8 cellular contexts compared by ENCODE assay signal in the genomic region with DNA sequence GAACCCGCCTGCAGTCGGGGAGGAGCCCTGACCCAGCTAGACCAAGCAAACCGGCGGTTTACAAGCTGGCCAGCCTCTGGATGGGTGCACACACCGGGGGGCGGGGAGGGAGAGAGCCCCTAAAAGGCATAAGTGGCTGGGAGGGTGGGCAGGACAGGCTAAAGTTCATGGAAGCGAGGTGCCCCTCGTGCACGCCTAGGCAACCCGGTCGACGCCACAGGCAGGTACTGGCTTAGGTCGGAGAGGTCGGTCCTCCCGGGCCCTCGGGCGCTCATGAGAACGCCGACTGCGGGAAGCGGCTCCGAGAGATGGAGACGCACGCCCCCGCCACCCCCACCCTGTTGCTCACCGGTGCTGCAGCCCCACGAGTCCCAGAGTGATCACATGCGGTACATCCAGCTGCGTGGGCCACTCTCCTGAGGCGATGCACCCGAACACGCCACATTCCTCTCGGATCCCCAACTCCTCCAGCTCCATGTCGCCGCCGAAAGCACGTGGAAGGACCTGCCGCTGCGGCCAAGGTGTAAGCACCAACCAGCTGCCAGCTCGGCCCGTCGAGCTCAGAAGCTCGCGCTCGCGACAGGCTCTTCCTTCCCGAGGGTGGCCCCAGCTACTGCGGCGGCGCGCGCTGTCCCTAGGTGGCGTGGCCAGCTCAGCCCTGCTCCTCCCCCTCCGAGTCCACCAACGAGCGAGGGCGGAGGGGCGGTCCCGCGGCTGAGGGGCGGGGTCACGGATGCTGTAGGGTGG. TPM values are rescaled to one million over a fixed set of nuclear protein-coding genes. Genes with fewer than 3 reads are reported as not detected.
DNase-seq lines count a peak whose midpoint lies in the region; TF ChIP-seq lines count a peak whose summit lies in the region.

A gene (minus strand): TSS at position 615 of the 747 bp plus-strand sequence. CDS start 138 bp downstream, at position 477.

- H3K79me2 ChIP-seq in MM.1S (ENCODE audit: low read length), result peaks cover 90% of the 10 kb centered on the region

- H3K36me3 ChIP-seq in H7 (replicated peaks; ENCODE audit: control insufficient read depth, insufficient read depth, low read length) (no peaks in the 10 kb centered on the region), MM.1S (replicated peaks; ENCODE audit: insufficient read depth, low read length) (0 out of 2 replicates have a peak, but pooled peaks cover 4% of the 10 kb centered on the region), SJCRH30 (peaks cover 6% of the 10 kb centered on the region; the same call in 1 of the 2 replicates), neuron (ENCODE audit: insufficient read depth, low read length) (no peaks in the 10 kb centered on the region)

- peaks cover 32% of the 10 kb centered on the region for H4K20me1 ChIP-seq in MM.1S (ENCODE audit: insufficient read depth, low read length)

- H3K27ac ChIP-seq in MM.1S (ENCODE audit: low read length) (peak within 1 kb of the TSS; percentile 77), SJCRH30 (peak within 1 kb of the TSS; percentile 93)

- H3F3A ChIP-seq in MM.1S (ENCODE audit: insufficient read depth, low read length), result peaks cover 23% of the 10 kb centered on the region

- H3K27me3 ChIP-seq in H7 (ENCODE audit: control insufficient read depth, insufficient read depth, low read length), result no peaks in the 10 kb centered on the region
- no peaks in the 10 kb centered on the region for H3K27me3 ChIP-seq in MM.1S (replicated peaks; ENCODE audit: insufficient read depth, low read length)
- H3K27me3 ChIP-seq in SJCRH30, result no peaks in the 10 kb centered on the region
- no peaks in the 10 kb centered on the region for H3K27me3 ChIP-seq in neuron (ENCODE audit: insufficient read depth, low read length)

- DNase-seq in G401 (ENCODE audit: low spot score), result peak; percentile 98
- DNase-seq in H7, result peak; percentile 98
- DNase-seq in MM.1S, result peak; percentile 98
- peak; percentile 99 for DNase-seq in SJCRH30
- peak; percentile 97 for DNase-seq in activated gamma-delta T cell treated with anti-CD3 and anti-CD28 coated beads, Interleukin-2, amount 50 U/mL, for 16 hours (ENCODE audit: low read depth)
- DNase-seq in fibroblast of villous mesenchyme (ENCODE audit: low read depth), result peak; percentile 98
- DNase-seq in superior temporal gyrus (ENCODE audit: extremely low spot score), result peak; percentile 97

- H3K4me2 ChIP-seq in MM.1S (ENCODE audit: low read depth, low read length), result peak within 1 kb of the TSS; percentile 86

- TF ChIP-seq CTCF in MM.1S (IDR thresholded peaks at IDR 0.05; ENCODE audit: low read length) (no peak), fibroblast of villous mesenchyme (IDR thresholded peaks at IDR 0.05; ENCODE audit: insufficient read depth, low read depth, low read length) (peak; percentile 11)

- H3K4me1 ChIP-seq in MM.1S (ENCODE audit: low read length) (0 out of 2 replicates have a peak, but pooled peaks cover 7% of the 10 kb centered on the region), SJCRH30 (no peaks in the 10 kb centered on the region), neuron (ENCODE audit: insufficient read depth, low read length) (peaks cover 18% of the 10 kb centered on the region)

- in situ Hi-C loops in G401 (cut with HindIII; ENCODE audit: low sequenced_read_pairs), result no loop called here

- H3K4me3 ChIP-seq in H7 (ENCODE audit: insufficient read depth, low read depth, low read length) (peak within 1 kb of the TSS; percentile 90), MM.1S (ENCODE audit: low read length) (peak within 1 kb of the TSS; percentile 78), SJCRH30 (peak within 1 kb of the TSS; percentile 82), fibroblast of villous mesenchyme (ENCODE audit: low read depth, low read length) (peak within 1 kb of the TSS; percentile 91), neuron (ENCODE audit: low read length) (peak within 1 kb of the TSS; percentile 87)

- H2AFZ ChIP-seq in MM.1S (ENCODE audit: low read length), result peak within 1 kb of the TSS; percentile 71
- H2AFZ ChIP-seq in neuron (ENCODE audit: low read depth, low read length), result peak within 1 kb of the TSS; percentile 41

- H3K9ac ChIP-seq in MM.1S (ENCODE audit: low read length), result peak within 1 kb of the TSS; percentile 86

- H3K9me2 ChIP-seq in MM.1S (replicated peaks; ENCODE audit: insufficient read depth, low read length), result no peaks in the 10 kb centered on the region

- H3K9me3 ChIP-seq in MM.1S (replicated peaks; ENCODE audit: insufficient read depth, low read length), result no peaks in the 10 kb centered on the region
- H3K9me3 ChIP-seq in SJCRH30 (replicated peaks), result no peaks in the 10 kb centered on the region
- no peaks in the 10 kb centered on the region for H3K9me3 ChIP-seq in neuron (ENCODE audit: low read length)

RNA-seq across cellular contexts. Expression of the gene that starts here (rescaled TPM):
- 41.2 and 53.2 TPM in 2 replicates for total RNA-seq in G401 (2014; rRNA removed; shearing (Covaris generic))
- total RNA-seq in H7 (2014; rRNA removed; shearing (Covaris generic)), result 68.5 and 92.7 TPM in 2 replicates
- total RNA-seq in SJCRH30 (2014; rRNA removed; shearing (Covaris generic)), result 93.5 and 97.1 TPM in 2 replicates
- 11.0 and 25.5 TPM in 2 replicates for total RNA-seq in fibroblast of villous mesenchyme

Comparison
In these comparisons a context has a peak if more than half of its experiments do, and no peak if none do; other contexts are left out.
1. Peak in every context shown above with its lines: DNase-seq, H3K4me3 ChIP-seq and H3K27ac ChIP-seq.